30 cellular contexts compared by ENCODE assay signal in the genomic region with DNA sequence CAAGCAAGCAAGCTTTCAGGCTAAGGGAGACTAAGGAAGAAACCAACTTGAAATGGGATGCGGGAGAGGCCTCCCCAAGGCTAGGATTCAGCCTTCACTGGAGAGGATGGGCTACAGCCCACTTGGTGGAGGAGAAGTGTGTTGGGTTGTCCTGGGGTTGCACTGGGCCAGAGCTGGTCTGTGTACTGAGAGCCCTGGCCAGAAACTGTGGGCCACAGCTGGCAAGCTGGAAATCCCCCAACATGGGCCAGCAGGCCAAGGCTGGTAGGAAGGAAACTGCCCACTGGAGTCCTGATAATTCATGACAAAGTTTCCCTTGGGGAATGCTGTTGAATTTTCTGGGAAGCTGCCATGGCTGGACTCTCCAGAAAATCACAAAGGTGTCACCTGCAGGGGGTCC.
"Had no signal": no experiment of that assay in that cellular context is flagged by ENCODE, and none has a peak within 500 bp of the region (broad histone marks: within the 10 kb centered on the region; RNA-seq: fewer than 3 reads in every experiment).

No MANE protein-coding gene starts in this region.

- H3K27me3 Mint-ChIP-seq: stimulated activated naive CD8-positive, alpha-beta T cell treated with anti-CD3 and anti-CD28 coated beads, Interleukin-15, amount 100 ng/mL, for 72 hours had no signal

- H3K4me1 Mint-ChIP-seq: memory B cell; naive B cell; stimulated activated naive CD8-positive, alpha-beta T cell treated with anti-CD3 and anti-CD28 coated beads, Interleukin-15, amount 100 ng/mL, for 72 hours had no signal

- H3K4me3 Mint-ChIP-seq: memory B cell; mesothelial cell of epicardium; naive B cell; nephron progenitor cell; stimulated activated naive CD8-positive, alpha-beta T cell treated with anti-CD3 and anti-CD28 coated beads, Interleukin-15, amount 100 ng/mL, for 72 hours had no signal

- H3K27ac Mint-ChIP-seq: mesothelial cell of epicardium; naive B cell; stimulated activated naive CD8-positive, alpha-beta T cell treated with anti-CD3 and anti-CD28 coated beads, Interleukin-15, amount 100 ng/mL, for 72 hours had no signal

- H3K36me3 ChIP-seq: gastroesophageal sphincter, heart left ventricle, pancreas, right lobe of liver, suprapubic skin had no signal

- H2AFZ ChIP-seq: hepatocyte had no signal

- H3K4me3 ChIP-seq: dorsolateral prefrontal cortex, gastroesophageal sphincter, heart left ventricle, hepatocyte, lung, mucosa of descending colon, pancreas, right lobe of liver, smooth muscle cell, suprapubic skin had no signal

- H3K79me2 ChIP-seq: hepatocyte had no signal

- H3K36me3 Mint-ChIP-seq: memory B cell, mesothelial cell of epicardium, naive B cell had no signal

- H3K9me3 ChIP-seq: gastroesophageal sphincter, heart left ventricle, mucosa of descending colon, pancreas, right lobe of liver, suprapubic skin had no signal

- H3K4me1 ChIP-seq: heart left ventricle, pancreas, right lobe of liver, suprapubic skin had no signal

- ATAC-seq: esophagus mucosa; foreskin keratinocyte; gastroesophageal sphincter; heart left ventricle; left lobe of liver; mucosa of descending colon; pancreas; right lobe of liver; stimulated activated naive CD8-positive, alpha-beta T cell treated with anti-CD3 and anti-CD28 coated beads, Interleukin-15, amount 100 ng/mL, for 72 hours had no signal

- H3K9me3 Mint-ChIP-seq: memory B cell; mesothelial cell of epicardium; nephron progenitor cell; stimulated activated naive CD8-positive, alpha-beta T cell treated with anti-CD3 and anti-CD28 coated beads, Interleukin-15, amount 100 ng/mL, for 72 hours had no signal

- H3K4me2 ChIP-seq: smooth muscle cell had no signal

- H3K27me3 ChIP-seq: foreskin keratinocyte, gastroesophageal sphincter, hepatocyte, right lobe of liver, suprapubic skin had no signal

- H3K27ac ChIP-seq: dorsolateral prefrontal cortex, epithelial cell of prostate, foreskin keratinocyte, heart left ventricle, pancreas, right lobe of liver, suprapubic skin had no signal

- DNase-seq: cerebellar nuclear complex; dorsolateral prefrontal cortex; effector CD4-positive, alpha-beta T cell; foreskin keratinocyte; heart left ventricle; kidney; mucosa of descending colon; naive B cell; nephron progenitor cell; occipital lobe; pancreas; retina; right lobe of liver; stimulated activated CD4-positive, alpha-beta T cell treated with anti-CD3 and anti-CD28 coated beads, Interleukin-12 subunit alpha, Interleukin-12 subunit beta, amount 100 ng/mL, for 4 hours; stimulated activated CD4-positive, alpha-beta T cell treated with anti-CD3 and anti-CD28 coated beads, Interleukin-1b, Interleukin-23, amount 100 ng/mL, for 48 hours; stimulated activated CD4-positive, alpha-beta T cell treated with anti-CD3 and anti-CD28 coated beads, Interleukin-4, amount 100 ng/mL, for 1 hour; stimulated activated CD8-positive, alpha-beta memory T cell treated with anti-CD3 and anti-CD28 coated beads, Interleukin-4, amount 100 ng/mL, for 48 hours; stimulated activated naive CD4-positive, alpha-beta T cell; stimulated activated naive CD8-positive, alpha-beta T cell treated with anti-CD3 and anti-CD28 coated beads, Interleukin-15, amount 100 ng/mL, for 72 hours; trophoblast cell had no signal
